In genomic region chr18:22021701-22022100, GRCh38 we compare ENCODE assay signal across 27 cellular contexts.
DNase-seq lines count a peak whose midpoint lies in the region; ATAC-seq and TF ChIP-seq lines count a peak whose summit lies in the region.
"Had no signal": no experiment of that assay in that cellular context is flagged by ENCODE, and none has a peak within 500 bp of the region (broad histone marks: within the 10 kb centered on the region; RNA-seq: fewer than 3 reads in every experiment).

No MANE protein-coding gene starts in this region.

- CTCF ChIA-PET in GM10248 (lab: Yijun Ruan, JAX) = no interaction called here

- H3K36me3 ChIP-seq in cardiac muscle cell = no peaks in the 10 kb centered on the region
- no peaks in the 10 kb centered on the region for H3K36me3 ChIP-seq in heart right ventricle
- H3K36me3 ChIP-seq in mucosa of stomach (ENCODE audit: control insufficient read depth, insufficient read depth, low read length) = no peaks in the 10 kb centered on the region
- H3K36me3 ChIP-seq: Peyer's patch had no signal

- H3K4me3 ChIP-seq in cardiac muscle cell (no peak overlapping the region), heart right ventricle (no peak overlapping the region), mucosa of stomach (ENCODE audit: low read length) (no peak overlapping the region)
- H3K4me3 ChIP-seq: Peyer's patch had no signal

- ATAC-seq in heart right ventricle = no peak
- peak; percentile 67 for ATAC-seq in left lobe of liver
- no peak for ATAC-seq in GM18517 (IDR thresholded peaks at IDR 0.05; ENCODE audit: unreplicated experiment)
- ATAC-seq: activated naive CD8-positive, alpha-beta T cell treated with anti-CD3 and anti-CD28 coated beads, Interleukin-2, amount 50 U/mL, for 24 hours; activated T-cell treated with anti-CD3 and anti-CD28 coated beads, Interleukin-2, amount 50 U/mL, for 72 hours; left ventricle myocardium superior had no signal

- intact Hi-C loops in heart right ventricle (cut with DNase I) = loop anchor here in 1 of 10 donors (5.0 kb wide), 1 partner anchor 51 kb away; no protein-coding TSS in a partner anchor

- 92 to 93% methylated on average over 7 of the region's 7 CpGs for WGBS in heart right ventricle, 2 donors

- H3K9ac ChIP-seq in mucosa of stomach (ENCODE audit: low read length) = peak overlapping the region; percentile 52

- POLR2A ChIA-PET in GM10248 (lab: Yijun Ruan, JAX) = no interaction called here

- DNase-seq in cardiac muscle cell (ENCODE audit: low read depth in 1 of 2, low spot score in 1 of 2) (no peak), heart right ventricle (no peak), left lobe of liver (ENCODE audit: low spot score) (peak; percentile 62), GM10248 (ENCODE audit: extremely low spot score) (no peak), NCI-H2171 treated with DMSO at 0.1 percent for 48 hours (lab: John Stamatoyannopoulos, UW) (no peak), NCI-H187 treated with DMSO at 0.1 percent for 48 hours (lab: John Stamatoyannopoulos, UW) (no peak)
- DNase-seq: activated CD4-positive, alpha-beta T cell treated with anti-CD3 and anti-CD28 coated beads, Interleukin-2, amount 50 U/mL, for 48 hours; activated CD4-positive, CD25-positive, alpha-beta regulatory T cell treated with anti-CD3 and anti-CD28 coated beads, Interleukin-2, amount 50 U/mL, for 72 hours; activated naive CD8-positive, alpha-beta T cell treated with anti-CD3 and anti-CD28 coated beads, Interleukin-2, amount 50 U/mL, for 24 hours; activated T-cell treated with anti-CD3 and anti-CD28 coated beads, Interleukin-2, amount 50 U/mL, for 72 hours; AML-193; caudate nucleus; CD4-positive, alpha-beta T cell; cortex of kidney; DMS 273 treated with DMSO at 0.1 percent for 48 hours; effector memory CD4-positive, alpha-beta T cell; left ventricle myocardium superior; NCI-H1436 treated with DMSO at 0.1 percent for 48 hours; NCI-H526; Peyer's patch; SHP77 treated with DMSO at 0.1 percent for 48 hours; stimulated activated CD4-positive, alpha-beta T cell treated with anti-CD3 and anti-CD28 coated beads, Interleukin-15, amount 100 ng/mL, for 24 hours; stimulated activated CD4-positive, alpha-beta T cell treated with anti-CD3 and anti-CD28 coated beads, Interleukin-4, amount 100 ng/mL, for 4 hours; T-helper 2 cell; trophoblast cell had no signal

- H3K9me3 ChIP-seq in cardiac muscle cell (ENCODE audit: low read depth) (no peaks in the 10 kb centered on the region), heart right ventricle (peaks cover 0 to 3% (median 0%) of the 10 kb centered on the region in 11 donors), mucosa of stomach (ENCODE audit: control insufficient read depth, low read length) (no peaks in the 10 kb centered on the region)
- H3K9me3 ChIP-seq: Peyer's patch had no signal

- H3K4me1 ChIP-seq in cardiac muscle cell (ENCODE audit: low read depth) (peaks cover 48% of the 10 kb centered on the region), heart right ventricle (no peaks in the 10 kb centered on the region), mucosa of stomach (ENCODE audit: control insufficient read depth, insufficient read depth, low read length) (peaks cover 55% of the 10 kb centered on the region)

- TF ChIP-seq CTCF in cardiac muscle cell (IDR thresholded peaks at IDR 0.05; ENCODE audit: low read depth, low read length) (no peak), heart right ventricle (IDR thresholded peaks at IDR 0.05) (no peak), GM10248 (IDR thresholded peaks at IDR 0.05; ENCODE audit: control extremely low read depth, extremely low read depth, low read depth, missing control alignments) (no peak)

- H3K27me3 ChIP-seq in cardiac muscle cell = no peaks in the 10 kb centered on the region
- peaks cover 0 to under 1% (median 0%) of the 10 kb centered on the region in 7 donors for H3K27me3 ChIP-seq in heart right ventricle
- H3K27me3 ChIP-seq in mucosa of stomach (ENCODE audit: control insufficient read depth, insufficient read depth, low read length) = no peaks in the 10 kb centered on the region
- H3K27me3 ChIP-seq: Peyer's patch had no signal

- H3K27ac ChIP-seq in cardiac muscle cell (peak overlapping the region; percentile 99), heart right ventricle (no peak overlapping the region)
- H3K27ac ChIP-seq: Peyer's patch had no signal
